In the genomic region with DNA sequence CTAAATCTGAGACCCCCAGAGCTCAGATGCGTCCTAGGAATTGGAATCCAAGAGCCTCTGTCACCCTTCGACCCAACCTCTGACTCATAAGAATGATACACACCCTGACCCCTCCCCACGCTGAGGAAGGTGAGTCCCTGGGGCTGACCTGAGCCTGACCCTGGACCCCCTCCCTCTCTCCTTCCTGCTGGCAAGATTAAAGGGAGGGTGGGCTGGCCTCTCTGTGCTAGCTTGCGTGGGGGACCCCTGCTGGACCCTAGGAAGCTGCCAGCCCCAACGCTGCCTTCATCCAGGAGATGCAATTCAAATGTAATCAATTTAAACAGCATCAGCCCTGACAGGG, we compare ENCODE assay signal across 17 cellular contexts. TPM values are rescaled to one million over a fixed set of nuclear protein-coding genes. Genes with fewer than 3 reads are reported as not detected.
DNase-seq lines count a peak whose midpoint lies in the region; ATAC-seq and TF ChIP-seq lines count a peak whose summit lies in the region.
"Had no signal": no experiment of that assay in that cellular context is flagged by ENCODE, and none has a peak within 500 bp of the region (broad histone marks: within the 10 kb centered on the region; RNA-seq: fewer than 3 reads in every experiment).

No MANE protein-coding gene starts in this region.

- H2BK12ac ChIP-seq in mesenchymal stem cell (ENCODE audit: low read length in 2 of 2), result peak overlapping the region; percentile 85 to 91

- H2BK15ac ChIP-seq in mesenchymal stem cell (ENCODE audit: low read depth, poor library complexity, severe bottlenecking), result peak overlapping the region; percentile 6

- no peak overlapping the region for H3K27ac ChIP-seq in mesenchymal stem cell (ENCODE audit: low read length, poor library complexity, severe bottlenecking)
- no peak overlapping the region for H3K27ac ChIP-seq in GM23248
- H3K27ac ChIP-seq: C4-2B, colonic mucosa, spleen had no signal

- no peak overlapping the region for H2BK5ac ChIP-seq in mesenchymal stem cell (ENCODE audit: low read depth, low read length, poor library complexity, severe bottlenecking)

- no peaks in the 10 kb centered on the region for H3K9me3 ChIP-seq in mesenchymal stem cell (ENCODE audit: control insufficient read depth, low read length)
- H3K9me3 ChIP-seq in GM23248 (ENCODE audit: low read depth), result no peaks in the 10 kb centered on the region
- H3K9me3 ChIP-seq: colonic mucosa, spleen had no signal

- peak overlapping the region in 1 of 2 experiments; percentile 84 for H3K4ac ChIP-seq in mesenchymal stem cell (ENCODE audit: low read depth in 1 of 2, low read length in 2 of 2)

- H3K79me1 ChIP-seq in mesenchymal stem cell (replicated peaks; ENCODE audit: low read length, poor library complexity, severe bottlenecking), result no peaks in the 10 kb centered on the region

- DNase-seq in HFFc6, result no peak
- DNase-seq in mesenchymal stem cell, result no peak
- DNase-seq in stimulated activated naive B cell treated with anti-CD40 and anti-IgM and Interleukin-4, amounts not matched to agents 10 μg/mL and 1 μg/mL and 100 μg/mL, for 72 hours, result no peak
- DNase-seq in GM10266 (ENCODE audit: extremely low spot score), result no peak
- no peak for DNase-seq in activated naive CD4-positive, alpha-beta T cell (lab: John Stamatoyannopoulos, UW)
- no peak for DNase-seq in GM23248
- DNase-seq: activated CD4-positive, alpha-beta T cell treated with anti-CD3 and anti-CD28 coated beads, Interleukin-2, amount 50 U/mL, for 48 hours; activated naive CD4-positive, alpha-beta T cell treated with anti-CD3 and anti-CD28 coated beads, Interleukin-2, amount 50 U/mL, for 16 hours; activated T-cell treated with anti-CD3 and anti-CD28 coated beads, Interleukin-2, amount 50 U/mL, for 1 hour; colonic mucosa; NCI-H2029; NCI-H510A; spleen; stimulated activated CD8-positive, alpha-beta memory T cell treated with anti-CD3 and anti-CD28 coated beads, Interleukin-4, amount 100 ng/mL, for 48 hours had no signal

- H3K4me1 Mint-ChIP-seq in HFFc6 (ENCODE audit: low read depth), result peaks cover 30% of the 10 kb centered on the region
- H3K4me1 Mint-ChIP-seq in brain, result peaks cover 86% of the 10 kb centered on the region
- H3K4me1 Mint-ChIP-seq in stimulated activated naive B cell treated with anti-CD40 and anti-IgM and Interleukin-4, amounts not matched to agents 10 μg/mL and 1 μg/mL and 100 μg/mL, for 72 hours, result peaks cover 21 to 26% of the 10 kb centered on the region in 2 donors

- H2AFZ ChIP-seq in mesenchymal stem cell (ENCODE audit: low read depth, low read length) (no peak overlapping the region), GM23248 (no peak overlapping the region)

- H3K4me2 ChIP-seq in mesenchymal stem cell (ENCODE audit: low read length, poor library complexity, severe bottlenecking) (no peak overlapping the region), GM23248 (ENCODE audit: unreplicated experiment) (no peak overlapping the region)

- in situ Hi-C loops in GM23248 (cut with MboI), result no loop called here

- TF ChIP-seq CTCF in HFFc6 (IDR thresholded peaks at IDR 0.05), result no peak
- TF ChIP-seq CTCF in brain (conservative IDR thresholded peaks at IDR 0.05), result no peak
- no peak for TF ChIP-seq CTCF in GM10266 (IDR thresholded peaks at IDR 0.05; ENCODE audit: control insufficient read depth, insufficient read depth, low read depth, missing control alignments)

- H3K9ac ChIP-seq in mesenchymal stem cell (ENCODE audit: low read length), result no peak overlapping the region
- no peak overlapping the region for H3K9ac ChIP-seq in GM23248

- H3K27ac Mint-ChIP-seq in HFFc6, result no peak overlapping the region
- H3K27ac Mint-ChIP-seq in brain, result peak overlapping the region; percentile 80 to 100 (median 96)
- peak overlapping the region; percentile 9 for H3K27ac Mint-ChIP-seq in stimulated activated naive B cell treated with anti-CD40 and anti-IgM and Interleukin-4, amounts not matched to agents 10 μg/mL and 1 μg/mL and 100 μg/mL, for 72 hours

- no peaks in the 10 kb centered on the region for H3K9me3 Mint-ChIP-seq in HFFc6
- H3K9me3 Mint-ChIP-seq in brain, result no peaks in the 10 kb centered on the region
- H3K9me3 Mint-ChIP-seq in stimulated activated naive B cell treated with anti-CD40 and anti-IgM and Interleukin-4, amounts not matched to agents 10 μg/mL and 1 μg/mL and 100 μg/mL, for 72 hours, result no peaks in the 10 kb centered on the region

- H3K4me3 Mint-ChIP-seq in HFFc6 (peak overlapping the region; percentile 77), brain (peak overlapping the region; percentile 84 to 88 (median 84))
- H3K4me3 Mint-ChIP-seq in stimulated activated naive B cell treated with anti-CD40 and anti-IgM and Interleukin-4, amounts not matched to agents 10 μg/mL and 1 μg/mL and 100 μg/mL, for 72 hours, result no peak overlapping the region

- WGBS in mesenchymal stem cell, result 17% methylated on average over 2 of the region's 5 CpGs
- 57 to 63% methylated on average over 5 of the region's 5 CpGs for WGBS in GM23248 (ENCODE audit: low coverage in 1 of 2, low lambda C conversion rate in 2 of 2, missing lambda C conversion rate in 2 of 2), 2 experiments

- H4K8ac ChIP-seq in mesenchymal stem cell (ENCODE audit: low read length), result peak overlapping the region; percentile 79

- no peak overlapping the region for H3K4me3 ChIP-seq in mesenchymal stem cell (ENCODE audit: insufficient read depth in 1 of 2, low read depth in 1 of 2, low read length in 2 of 2)
- no peak overlapping the region for H3K4me3 ChIP-seq in GM23248
- H3K4me3 ChIP-seq: colonic mucosa, spleen had no signal

- no peaks in the 10 kb centered on the region for H3K9me2 ChIP-seq in GM23248 (ENCODE audit: insufficient read depth)

- H3K36me3 ChIP-seq in mesenchymal stem cell (ENCODE audit: control insufficient read depth in 1 of 2, insufficient read depth in 2 of 2, low read depth in 1 of 2, low read length in 2 of 2) (peaks cover 0 to 3% of the 10 kb centered on the region in 2 experiments), GM23248 (ENCODE audit: low read depth) (no peaks in the 10 kb centered on the region)
- H3K36me3 ChIP-seq: colonic mucosa, spleen had no signal

- H4K91ac ChIP-seq in mesenchymal stem cell (ENCODE audit: low read length), result peak overlapping the region; percentile 52

- peaks cover 52 to 69% of the 10 kb centered on the region in 2 experiments for H3K27me3 ChIP-seq in mesenchymal stem cell (ENCODE audit: control insufficient read depth in 1 of 2, insufficient read depth in 1 of 2, low read length in 2 of 2)
- H3K27me3 ChIP-seq in GM23248 (replicated peaks; ENCODE audit: insufficient read depth), result no peaks in the 10 kb centered on the region
- H3K27me3 ChIP-seq: colonic mucosa had no signal

- H3K27me3 Mint-ChIP-seq in HFFc6 (ENCODE audit: insufficient read depth) (no peaks in the 10 kb centered on the region; the same call in 1 of the 2 replicates), brain (peaks cover 17% of the 10 kb centered on the region)
- H3K27me3 Mint-ChIP-seq in stimulated activated naive B cell treated with anti-CD40 and anti-IgM and Interleukin-4, amounts not matched to agents 10 μg/mL and 1 μg/mL and 100 μg/mL, for 72 hours, result peaks cover 22 to 48% of the 10 kb centered on the region in 2 donors
- H3K27me3 Mint-ChIP-seq: progenitor cell of endocrine pancreas had no signal

- H4K20me1 ChIP-seq in GM23248 (ENCODE audit: insufficient read depth), result no peaks in the 10 kb centered on the region

- H2BK120ac ChIP-seq in mesenchymal stem cell (ENCODE audit: low read depth, low read length), result peak overlapping the region; percentile 39

- no peaks in the 10 kb centered on the region for H3K36me3 Mint-ChIP-seq in HFFc6 (ENCODE audit: low read depth)
- H3K36me3 Mint-ChIP-seq in brain, result no peaks in the 10 kb centered on the region
- H3K36me3 Mint-ChIP-seq in stimulated activated naive B cell treated with anti-CD40 and anti-IgM and Interleukin-4, amounts not matched to agents 10 μg/mL and 1 μg/mL and 100 μg/mL, for 72 hours, result no peaks in the 10 kb centered on the region

- no peaks in the 10 kb centered on the region for H3F3A ChIP-seq in GM23248 (ENCODE audit: insufficient read depth)

- H3K4me1 ChIP-seq in mesenchymal stem cell (ENCODE audit: control insufficient read depth, insufficient read depth, low read depth, low read length), result peaks cover 11% of the 10 kb centered on the region
- peaks cover 12% of the 10 kb centered on the region for H3K4me1 ChIP-seq in GM23248 (ENCODE audit: insufficient read depth)

- H3K79me2 ChIP-seq in GM23248 (ENCODE audit: insufficient read depth), result no peaks in the 10 kb centered on the region

- H3K18ac ChIP-seq in mesenchymal stem cell (ENCODE audit: low read depth in 1 of 2, low read length in 2 of 2), result peak overlapping the region; percentile 45 to 91

- no peak overlapping the region for H3K14ac ChIP-seq in mesenchymal stem cell (ENCODE audit: low read length in 2 of 2)

- peak overlapping the region in 1 of 2 experiments; percentile 66 for H3K23ac ChIP-seq in mesenchymal stem cell (ENCODE audit: low read length in 2 of 2)

- no peak overlapping the region for H2AK5ac ChIP-seq in mesenchymal stem cell (ENCODE audit: low read length, severe bottlenecking)

- no peak for ATAC-seq in stimulated activated naive B cell treated with anti-CD40 and anti-IgM and Interleukin-4, amounts not matched to agents 10 μg/mL and 1 μg/mL and 100 μg/mL, for 72 hours (replicated peaks)

RNA-seq across cellular contexts. Expression of a gene that starts 0.6 kb away (rescaled TPM):
- 1 to 10 TPM; 1.3 to 2.4 (median 1.5) TPM for total RNA-seq in HFFc6 (2021; fragmentation: NEBNext Ultra II Directional; extraction: Animal tissue kit (Norgen Biotek cat#: 25700))
- polyA plus RNA-seq in brain (ENCODE audit: insufficient read depth, low read depth, low replicate concordance) (27.8 TPM), GM23248 (2016; fragmentation: Nextera tagmentation; extraction: Ambion mirVana) (4.5 and 5.5 TPM in 2 replicates)
- polyA plus RNA-seq in mesenchymal stem cell (2013, experiment 1 of 2), result 4.0 TPM
- polyA plus RNA-seq in mesenchymal stem cell (2013, experiment 2 of 2), result 4.8 TPM
- 7.3 and 8.3 TPM in 2 replicates for total RNA-seq in GM23248 (2014; rRNA removed; shearing (Covaris generic))

RNA-seq across cellular contexts. Expression of a gene that starts 52.5 kb away (rescaled TPM):
- total RNA-seq in HFFc6 (2021; fragmentation: NEBNext Ultra II Directional; extraction: Animal tissue kit (Norgen Biotek cat#: 25700)), result 10 to 100 TPM; 27.4 to 34.8 (median 30.9) TPM
- polyA plus RNA-seq in brain (ENCODE audit: insufficient read depth, low read depth, low replicate concordance), result 11.4 TPM
- polyA plus RNA-seq in mesenchymal stem cell (2013, experiment 1 of 2), result 19.9 TPM
- 19.0 TPM for polyA plus RNA-seq in mesenchymal stem cell (2013, experiment 2 of 2)
- total RNA-seq in GM23248 (2014; rRNA removed; shearing (Covaris generic)), result 27.6 and 28.4 TPM in 2 replicates
- 14.5 and 15.4 TPM in 2 replicates for polyA plus RNA-seq in GM23248 (2016; fragmentation: Nextera tagmentation; extraction: Ambion mirVana)

Comparison
In these comparisons a context has a peak if more than half of its experiments do, and no peak if none do; other contexts are left out.
1. H3K4me3 Mint-ChIP-seq: peak in HFFc6 (single experiment) and brain (5 of 5); none in stimulated activated naive B cell treated with anti-CD40 and anti-IgM and Interleukin-4, amounts not matched to agents 10 μg/mL and 1 μg/mL and 100 μg/mL, for 72 hours (0 of 2).